In genomic region chr7:152607007-152607406, GRCh38 we compare ENCODE assay signal across 33 cellular contexts.
DNase-seq lines count a peak whose midpoint lies in the region; ATAC-seq, FAIRE-seq and TF ChIP-seq lines count a peak whose summit lies in the region.
"Had no signal": no experiment of that assay in that cellular context is flagged by ENCODE, and none has a peak within 500 bp of the region (broad histone marks: within the 10 kb centered on the region; RNA-seq: fewer than 3 reads in every experiment).

No MANE protein-coding gene starts in this region.

- ATAC-seq in Right ventricle myocardium inferior (no peak), K562 (no peak), HepG2 (no peak), HG03097 (IDR thresholded peaks at IDR 0.05; ENCODE audit: low FRiP score, unreplicated experiment) (no peak)
- ATAC-seq: A549; CD8-positive, alpha-beta T cell had no signal

- H3K4me3 ChIP-seq in right atrium auricular region (no peak overlapping the region), K562 (no peak overlapping the region), HepG2 (replicated peaks in 1 of 3; ENCODE audit: insufficient read depth in 1 of 3, low read depth in 2 of 3, low read length in 3 of 3) (no peak overlapping the region)
- H3K4me3 ChIP-seq: A549; BLaER1; BLaER1 treated with 17β-estradiol and CSF1 and Interleukin-3, amounts not matched to agents 10 nM and 100 nM had no signal

- DNase-seq in right atrium auricular region (ENCODE audit: low spot score) (peak; percentile 40), Right ventricle myocardium inferior (ENCODE audit: missing footprints) (no peak), K562 (ENCODE audit: extremely low read depth in 1 of 4, low spot score in 3 of 4) (no peak), HepG2 (ENCODE audit: low spot score) (no peak), hepatic stellate cell (ENCODE audit: low spot score) (no peak)
- DNase-seq: 8988T; ACHN; AML-193; BE2C; C1 segment of cervical spinal cord; Caco-2; Calu3; CD4-positive, alpha-beta memory T cell; CD4-positive, alpha-beta T cell; CD4-positive, CD25-positive, alpha-beta regulatory T cell; CD8-positive, alpha-beta memory T cell; CD8-positive, alpha-beta T cell; COR-L47; DMS 273 treated with DMSO at 0.1 percent for 48 hours; DMS153; DMS53; DMS79; DMS79 treated with DMSO at 0.1 percent for 48 hours; DND-41; EL had no signal

- H3K4me2 ChIP-seq in K562 (ENCODE audit: insufficient read depth, low read length) (no peak overlapping the region), HepG2 (ENCODE audit: low read depth, low read length) (no peak overlapping the region)
- H3K4me2 ChIP-seq: A549; BLaER1; BLaER1 treated with 17β-estradiol and CSF1 and Interleukin-3, amounts not matched to agents 10 nM and 100 nM had no signal

- POLR2A ChIA-PET in K562 (lab: Yijun Ruan, JAX) (interaction anchor here (1.0 to 1.7 kb wide), 3 partner anchors 10 to 18 kb away, joined by 3 to 5 read pairs (median 3); no protein-coding TSS in a partner anchor), HepG2 (lab: Yijun Ruan, JAX) (no interaction called here)

- TF ChIP-seq CTCF in right atrium auricular region (IDR thresholded peaks at IDR 0.05) (no peak), K562 (IDR thresholded peaks at IDR 0.05 in 2 of 3, conservative IDR thresholded peaks at IDR 0.05 in 1 of 3; ENCODE audit: insufficient read depth in 2 of 3, low read depth in 1 of 3, low read length in 3 of 3) (no peak), HepG2 (CRISPR knock-in tag; IDR thresholded peaks at IDR 0.05) (no peak)

- no peaks in the 10 kb centered on the region for H4K20me1 ChIP-seq in K562 (replicated peaks; ENCODE audit: control insufficient read depth, insufficient read depth, low read length)
- H4K20me1 ChIP-seq in HepG2 (ENCODE audit: insufficient read depth, low read length), result no peaks in the 10 kb centered on the region
- H4K20me1 ChIP-seq: BLaER1; BLaER1 treated with 17β-estradiol and CSF1 and Interleukin-3, amounts not matched to agents 10 nM and 100 nM had no signal

- H3K9me1 ChIP-seq in K562 (ENCODE audit: control insufficient read depth, insufficient read depth, low read length), result no peaks in the 10 kb centered on the region

- H3K79me2 ChIP-seq in K562 (ENCODE audit: control insufficient read depth, insufficient read depth, low read length) (no peaks in the 10 kb centered on the region), HepG2 (ENCODE audit: insufficient read depth, low read length) (no peaks in the 10 kb centered on the region)

- H3K27me3 ChIP-seq in right atrium auricular region, result no peaks in the 10 kb centered on the region
- peaks cover 16 to 28% of the 10 kb centered on the region in 2 experiments; a peak in 4 of 5 replicates for H3K27me3 ChIP-seq in K562 (ENCODE audit: control insufficient read depth in 2 of 2, insufficient read depth in 2 of 2, low read length in 2 of 2)
- H3K27me3 ChIP-seq in HepG2 (ENCODE audit: control insufficient read depth in 1 of 2, insufficient read depth in 2 of 2, low read length in 2 of 2), result no peaks in the 10 kb centered on the region; a peak in 1 of 5 replicates
- H3K27me3 ChIP-seq: BE2C; BLaER1; BLaER1 treated with 17β-estradiol and CSF1 and Interleukin-3, amounts not matched to agents 10 nM and 100 nM had no signal

- H3K36me3 ChIP-seq in right atrium auricular region (no peaks in the 10 kb centered on the region), K562 (ENCODE audit: control insufficient read depth, insufficient read depth, low read length) (no peaks in the 10 kb centered on the region), HepG2 (replicated peaks in 1 of 2; ENCODE audit: control insufficient read depth in 1 of 2, insufficient read depth in 2 of 2, low read length in 2 of 2) (no peaks in the 10 kb centered on the region)
- H3K36me3 ChIP-seq: BE2C; BLaER1; BLaER1 treated with 17β-estradiol and CSF1 and Interleukin-3, amounts not matched to agents 10 nM and 100 nM had no signal

- CTCF ChIA-PET in K562 (lab: Yijun Ruan, JAX; ENCODE audit: low intra/inter-chr PET ratio), result no interaction called here
- CTCF ChIA-PET in HepG2 (lab: Yijun Ruan, JAX; ENCODE audit: low intra/inter-chr PET ratio, low total read pairs), result no interaction called here

- FAIRE-seq in K562 (lab: Jason Lieb, UNC), result peak; percentile 40
- no peak for FAIRE-seq in HepG2 (lab: Jason Lieb, UNC)
- FAIRE-seq: A204.1, A549, D721Med had no signal

- in situ Hi-C loops in K562 (cut with MboI), result no loop called here
- in situ Hi-C loops in HepG2 (cut with HindIII; ENCODE audit: extremely low pct_ligation_motif_present, low pct_unique_long_range_greater_than_20kb), result no loop called here

- H2AFZ ChIP-seq in K562 (ENCODE audit: low read depth, low read length) (no peak overlapping the region), HepG2 (ENCODE audit: low read length) (no peak overlapping the region)

- H3K9ac ChIP-seq in K562 (ENCODE audit: insufficient read depth in 1 of 2, low read depth in 2 of 2, low read length in 2 of 2) (no peak overlapping the region), HepG2 (ENCODE audit: insufficient read depth, low read depth, low read length) (no peak overlapping the region)
- H3K9ac ChIP-seq: BLaER1; BLaER1 treated with 17β-estradiol and CSF1 and Interleukin-3, amounts not matched to agents 10 nM and 100 nM had no signal

- H3K27ac ChIP-seq in right atrium auricular region (no peak overlapping the region), K562 (ENCODE audit: extremely low read depth, low read depth, low read length) (no peak overlapping the region), HepG2 (ENCODE audit: extremely low read length, insufficient read depth, low read length) (no peak overlapping the region)
- H3K27ac ChIP-seq: 22Rv1; A549; BLaER1; BLaER1 treated with 17β-estradiol and CSF1 and Interleukin-3, amounts not matched to agents 10 nM and 100 nM; C4-2B had no signal

- no peak for TF ChIP-seq EP300 in K562 (IDR thresholded peaks at IDR 0.05; ENCODE audit: low read length)
- TF ChIP-seq EP300 in HepG2 (IDR thresholded peaks at IDR 0.05; ENCODE audit: low read depth in 2 of 2, low read length in 2 of 2), result no peak
- no peak for TF ChIP-seq EP300 in HepG2 (CRISPR knock-in tag; IDR thresholded peaks at IDR 0.05; ENCODE audit: borderline replicate concordance)

- H3K9me3 ChIP-seq in right atrium auricular region (no peaks in the 10 kb centered on the region), K562 (replicated peaks; ENCODE audit: control insufficient read depth, insufficient read depth, low read depth, low read length) (no peaks in the 10 kb centered on the region), HepG2 (ENCODE audit: low read length) (no peaks in the 10 kb centered on the region)
- H3K9me3 ChIP-seq: A549, BE2C, Caco-2 had no signal

- 7% methylated on average over 2 of the region's 2 CpGs for WGBS in K562 (ENCODE audit: insufficient coverage, low coverage, missing lambda C conversion rate)
- 25% methylated on average over 2 of the region's 2 CpGs for WGBS in HepG2 (ENCODE audit: low lambda C conversion rate)

- H3K4me1 ChIP-seq in right atrium auricular region, result no peaks in the 10 kb centered on the region
- no peaks in the 10 kb centered on the region; a peak in 1 of 5 replicates for H3K4me1 ChIP-seq in K562 (replicated peaks in 1 of 2; ENCODE audit: control insufficient read depth in 2 of 2, insufficient read depth in 2 of 2, low read length in 2 of 2)
- H3K4me1 ChIP-seq in HepG2 (ENCODE audit: insufficient read depth, low read length), result no peaks in the 10 kb centered on the region
- H3K4me1 ChIP-seq: A549; BE2C; BLaER1; BLaER1 treated with 17β-estradiol and CSF1 and Interleukin-3, amounts not matched to agents 10 nM and 100 nM; Caco-2 had no signal

- no peak for TF ChIP-seq POLR2A in K562 (conservative IDR thresholded peaks at IDR 0.05)
- TF ChIP-seq POLR2A in HepG2 (IDR thresholded peaks at IDR 0.05; ENCODE audit: insufficient read depth in 1 of 2, low read depth in 2 of 2, low read length in 2 of 2), result no peak

- BruUV-seq in K562 (replicated peaks; lab: Mats Ljungman, UMichigan) (no TSS peak), HepG2 (replicated peaks; lab: Mats Ljungman, UMichigan) (no TSS peak)

- intact Hi-C loops in Right ventricle myocardium inferior (cut with DNase I), result no loop called here
- intact Hi-C loops in K562 (cut with micrococcal nuclease), result no loop called here
- intact Hi-C loops in HepG2 (cut with micrococcal nuclease; ENCODE audit: unreplicated experiment), result no loop called here

- no peak for TF ChIP-seq RAD21 in K562 (CRISPR knock-in tag; conservative IDR thresholded peaks at IDR 0.05 in 1 of 2, IDR thresholded peaks at IDR 0.05 in 1 of 2)
- TF ChIP-seq RAD21 in HepG2 (CRISPR knock-in tag; IDR thresholded peaks at IDR 0.05), result no peak

TF ChIP-seq in K562, 482 proteins besides CTCF, POLR2A, EP300 and RAD21 (continues in another document):
- no peak for TF ChIP-seq ZNF280B (CRISPR knock-in tag; IDR thresholded peaks at IDR 0.05)
- no peak for TF ChIP-seq TRIM24 (IDR thresholded peaks at IDR 0.05)
- TF ChIP-seq PCBP1 (IDR thresholded peaks at IDR 0.05; ENCODE audit: low read depth, low read length, poor library complexity, severe bottlenecking), result no peak
- TF ChIP-seq SMARCC2 (IDR thresholded peaks at IDR 0.05; ENCODE audit: low read depth), result no peak

TF ChIP-seq in HepG2, 621 proteins besides CTCF, POLR2A, EP300 and RAD21:
- TF ChIP-seq ZNF629 (CRISPR knock-in tag; conservative IDR thresholded peaks at IDR 0.05) (peak; percentile 51; the same call in 1 of the 2 replicates), UBTF (CRISPR knock-in tag; IDR thresholded peaks at IDR 0.05) (no peak)
